Comparison of ENCODE assay signal across 12 cellular contexts in the genomic region with DNA sequence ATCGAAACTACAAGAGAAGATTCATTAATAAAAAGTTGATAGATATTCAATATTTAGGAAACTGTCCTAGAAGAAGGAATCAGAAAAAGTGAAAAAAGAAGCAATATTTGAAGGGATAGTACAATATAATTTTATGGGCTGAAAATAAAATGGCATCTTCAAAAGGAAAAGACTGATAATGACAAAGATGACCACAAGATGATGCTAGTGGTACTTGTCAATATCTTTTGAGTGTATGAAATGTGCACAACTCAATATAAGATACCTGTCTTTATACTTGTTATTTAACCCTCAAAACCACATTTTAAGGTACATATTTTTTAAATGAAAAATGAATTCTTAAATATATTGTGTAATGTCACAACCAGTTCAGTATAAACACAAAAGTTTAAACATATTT.
A peak's percentile ranks its signal among the peaks of the same experiment; 100 is the strongest.
DNase-seq lines count a peak whose midpoint lies in the region; ATAC-seq, FAIRE-seq and TF ChIP-seq lines count a peak whose summit lies in the region.
"Had no signal": no experiment of that assay in that cellular context is flagged by ENCODE, and none has a peak within 500 bp of the region (broad histone marks: within the 10 kb centered on the region; RNA-seq: fewer than 3 reads in every experiment).

No MANE protein-coding gene starts in this region.

- intact Hi-C loops in ascending aorta (cut with DNase I), result no loop called here

- H2AFZ ChIP-seq in astrocyte (ENCODE audit: low read depth, low read length), result no peak overlapping the region

- H3K27me3 ChIP-seq in astrocyte (ENCODE audit: insufficient read depth, low read length) (no peaks in the 10 kb centered on the region), H7 (ENCODE audit: control insufficient read depth, insufficient read depth, low read length) (no peaks in the 10 kb centered on the region), ascending aorta (no peaks in the 10 kb centered on the region)

- no peaks in the 10 kb centered on the region for H3K9me3 Mint-ChIP-seq in astrocyte (ENCODE audit: unreplicated experiment)

- no peak overlapping the region for H3K4me2 ChIP-seq in astrocyte (ENCODE audit: low read length)

- H3K27ac ChIP-seq in astrocyte (ENCODE audit: low read depth, low read length) (no peak overlapping the region), ascending aorta (no peak overlapping the region)
- H3K27ac ChIP-seq: psoas muscle had no signal

- H3K79me2 ChIP-seq in astrocyte (ENCODE audit: insufficient read depth, low read length), result no peaks in the 10 kb centered on the region

- H3K4me1 Mint-ChIP-seq in astrocyte (ENCODE audit: low read depth, unreplicated experiment), result no peaks in the 10 kb centered on the region

- ATAC-seq in GM21619 (IDR thresholded peaks at IDR 0.05; ENCODE audit: unreplicated experiment), result no peak
- ATAC-seq: psoas muscle had no signal

- H3K27me3 Mint-ChIP-seq in astrocyte (ENCODE audit: low read depth, unreplicated experiment), result no peaks in the 10 kb centered on the region

- no peaks in the 10 kb centered on the region for H3K36me3 ChIP-seq in astrocyte (ENCODE audit: insufficient read depth, low read length)
- no peaks in the 10 kb centered on the region for H3K36me3 ChIP-seq in H7 (replicated peaks; ENCODE audit: control insufficient read depth, insufficient read depth, low read length)
- no peaks in the 10 kb centered on the region for H3K36me3 ChIP-seq in ascending aorta

- H3K9me3 ChIP-seq in astrocyte (ENCODE audit: insufficient read depth, low read depth, low read length) (no peaks in the 10 kb centered on the region), ascending aorta (no peaks in the 10 kb centered on the region)
- H3K9me3 ChIP-seq: psoas muscle had no signal

- no peak overlapping the region for H3K9ac ChIP-seq in astrocyte (ENCODE audit: low read length)

- no peak overlapping the region for H3K4me3 ChIP-seq in astrocyte (ENCODE audit: insufficient read depth, low read depth, low read length)
- no peak overlapping the region for H3K4me3 ChIP-seq in H7 (ENCODE audit: insufficient read depth, low read depth, low read length)
- H3K4me3 ChIP-seq in ascending aorta, result no peak overlapping the region
- H3K4me3 ChIP-seq: psoas muscle had no signal

- FAIRE-seq in astrocyte (lab: Jason Lieb, UNC), result no peak
- FAIRE-seq: GM19239 had no signal

- H3K4me3 Mint-ChIP-seq in astrocyte (ENCODE audit: unreplicated experiment), result no peak overlapping the region

- no peak overlapping the region for H3K27ac Mint-ChIP-seq in astrocyte (ENCODE audit: unreplicated experiment)

- H3K4me1 ChIP-seq in astrocyte (ENCODE audit: insufficient read depth, low read length), result no peaks in the 10 kb centered on the region
- no peaks in the 10 kb centered on the region for H3K4me1 ChIP-seq in ascending aorta
- H3K4me1 ChIP-seq: psoas muscle had no signal

- DNase-seq in DMS114 treated with DMSO at 0.1 percent for 48 hours (lab: John Stamatoyannopoulos, UW; ENCODE audit: unreplicated experiment) (peak; percentile 26), astrocyte (ENCODE audit: low read depth) (peak; percentile 20), kidney glomerular epithelial cell (lab: John Stamatoyannopoulos, UW) (peak; percentile 36), H7 (no peak), NCI-H2029 (lab: John Stamatoyannopoulos, UW) (no peak), ascending aorta (ENCODE audit: low spot score in 2 of 2) (no peak)
- DNase-seq: GF-D8, MV-4-11, psoas muscle had no signal

- no peaks in the 10 kb centered on the region for H3K36me3 Mint-ChIP-seq in astrocyte (ENCODE audit: low read depth, unreplicated experiment)

- no peaks in the 10 kb centered on the region for H4K20me1 ChIP-seq in astrocyte (ENCODE audit: insufficient read depth, low read length)

- TF ChIP-seq CTCF in LNCAP (IDR thresholded peaks at IDR 0.05), result peak; percentile 55
- TF ChIP-seq CTCF in astrocyte (IDR thresholded peaks at IDR 0.05; ENCODE audit: insufficient read depth, low read depth, low read length), result peak; percentile 50
- TF ChIP-seq CTCF in ascending aorta (IDR thresholded peaks at IDR 0.05), result no peak

Comparison
In these comparisons a context has a peak if more than half of its experiments do, and no peak if none do; other contexts are left out.
1. DNase-seq: peak in DMS114 treated with DMSO at 0.1 percent for 48 hours (single experiment), astrocyte (single experiment) and kidney glomerular epithelial cell (single experiment); none in H7 (single experiment), NCI-H2029 (single experiment) and ascending aorta (0 of 2).
2. CTCF ChIP-seq: peak in LNCAP (single experiment) and astrocyte (single experiment); none in ascending aorta (0 of 3).